8 cellular contexts compared by ENCODE assay signal in genomic region chr5:32233696-32234447, GRCh38. TPM values are rescaled to one million over a fixed set of nuclear protein-coding genes. Genes with fewer than 3 reads are reported as not detected.
DNase-seq lines count a peak whose midpoint lies in the region; ATAC-seq and TF ChIP-seq lines count a peak whose summit lies in the region.

No MANE protein-coding gene starts in this region.

- no peak overlapping the region; the same call in 1 of the 2 replicates for H3K27ac ChIP-seq in GM23338 (ENCODE audit: low read depth)
- H3K27ac ChIP-seq in gastrocnemius medialis: peak overlapping the region in 3 of 4 donors; percentile 18 to 62 (median 41)
- H3K27ac ChIP-seq in neuronal stem cell (replicated peaks; ENCODE audit: low read length): no peak overlapping the region

- H3K4me2 ChIP-seq in GM23338 (no peak overlapping the region), neuronal stem cell (ENCODE audit: insufficient read depth, low read length, poor library complexity, severe bottlenecking) (no peak overlapping the region)

- peak overlapping the region; percentile 36; the same call in 1 of the 2 replicates for H3K27ac Mint-ChIP-seq in GM23338

- no peak overlapping the region for H4K91ac ChIP-seq in neuronal stem cell (ENCODE audit: low read depth, low read length, poor library complexity)

- no peak overlapping the region for H3K23ac ChIP-seq in neuronal stem cell (ENCODE audit: low read depth, low read length, poor library complexity)

- H3K9me3 ChIP-seq in gastrocnemius medialis: no peaks in the 10 kb centered on the region
- no peaks in the 10 kb centered on the region for H3K9me3 ChIP-seq in neuronal stem cell (replicated peaks in 1 of 2; ENCODE audit: control insufficient read depth in 2 of 2, insufficient read depth in 1 of 2, low read depth in 1 of 2, low read length in 2 of 2)

- peaks cover 11% of the 10 kb centered on the region for H3K36me3 ChIP-seq in GM23338 (ENCODE audit: insufficient read depth)
- peaks cover 0 to 38% of the 10 kb centered on the region in 2 donors for H3K36me3 ChIP-seq in gastrocnemius medialis
- H3K36me3 ChIP-seq in neuronal stem cell (replicated peaks in 1 of 2; ENCODE audit: control insufficient read depth in 2 of 2, insufficient read depth in 2 of 2, low read length in 2 of 2): peaks cover 16 to 92% of the 10 kb centered on the region in 2 donors

- no peak for TF ChIP-seq POLR2A in gastrocnemius medialis (IDR thresholded peaks at IDR 0.05)

- in situ Hi-C loops in gastrocnemius medialis (cut with MboI; ENCODE audit: low sequenced_read_pairs in 4 of 4): loop anchor here (5.0 to 25.0 kb wide), 6 partner anchors 88 to 378 kb away; partner anchors contain the start of genes SUB1 (in 2 of the 4) and ZFR (in 1 of the 4)
- in situ Hi-C loops in ACHN (cut with HindIII; ENCODE audit: low pct_ligation_motif_present, low pct_unique_long_range_greater_than_20kb, low sequenced_read_pairs): no loop called here

- H3K4me1 Mint-ChIP-seq in GM23338: peaks cover 7% of the 10 kb centered on the region

- H2AFZ ChIP-seq in GM23338 (no peak overlapping the region), neuronal stem cell (ENCODE audit: low read length) (no peak overlapping the region)

- no peak overlapping the region for H2BK12ac ChIP-seq in neuronal stem cell (ENCODE audit: low read length)

- DNase-seq in GM23338 (ENCODE audit: low spot score) (no peak), SKM-1 treated with dmso at 0.1 percent for 144 hours (lab: John Stamatoyannopoulos, UW; ENCODE audit: unreplicated experiment) (peak; percentile 57), foreskin fibroblast (peak; percentile 71 to 81), gastrocnemius medialis (no peak), neuronal stem cell (ENCODE audit: low spot score) (no peak), ACHN (no peak), DMS114 treated with DMSO at 0.1 percent for 48 hours (lab: John Stamatoyannopoulos, UW; ENCODE audit: unreplicated experiment) (no peak)

- no peak overlapping the region for H3K9ac ChIP-seq in neuronal stem cell (ENCODE audit: low read depth, low read length, poor library complexity)

- no peak overlapping the region for H3K14ac ChIP-seq in neuronal stem cell (ENCODE audit: low read length)

- no peaks in the 10 kb centered on the region for H3K27me3 ChIP-seq in GM23338 (ENCODE audit: insufficient read depth)
- H3K27me3 ChIP-seq in gastrocnemius medialis: no peaks in the 10 kb centered on the region
- no peaks in the 10 kb centered on the region for H3K27me3 ChIP-seq in neuronal stem cell (ENCODE audit: control insufficient read depth in 3 of 3, insufficient read depth in 3 of 3, low read depth in 1 of 3, low read length in 3 of 3)

- no peaks in the 10 kb centered on the region for H3K79me1 ChIP-seq in neuronal stem cell (ENCODE audit: low read depth, low read length)

- no peak overlapping the region for H2AK5ac ChIP-seq in neuronal stem cell (ENCODE audit: low read depth, low read length)

- no peak overlapping the region for H3K4ac ChIP-seq in neuronal stem cell (ENCODE audit: low read length)

- peaks cover 6% of the 10 kb centered on the region; the same call in 1 of the 2 replicates for H3F3A ChIP-seq in GM23338 (replicated peaks; ENCODE audit: low read depth)

- no peak overlapping the region for H2BK15ac ChIP-seq in neuronal stem cell (ENCODE audit: low read length)

- H4K20me1 ChIP-seq in GM23338 (replicated peaks; ENCODE audit: insufficient read depth): peaks cover 1% of the 10 kb centered on the region

- no peak overlapping the region for H4K8ac ChIP-seq in neuronal stem cell (ENCODE audit: low read depth, low read length)

- H3K36me3 Mint-ChIP-seq in GM23338 (ENCODE audit: low read depth): peaks cover 58% of the 10 kb centered on the region

- TF ChIP-seq CTCF in GM23338 (conservative IDR thresholded peaks at IDR 0.05; ENCODE audit: low read depth in 2 of 2) (no peak), foreskin fibroblast (IDR thresholded peaks at IDR 0.05; ENCODE audit: low read depth, low read length) (no peak), gastrocnemius medialis (IDR thresholded peaks at IDR 0.05 in 4 of 5, conservative IDR thresholded peaks at IDR 0.05 in 1 of 5) (no peak)

- H3K4me3 ChIP-seq in GM23338: no peak overlapping the region
- H3K4me3 ChIP-seq in foreskin fibroblast (ENCODE audit: low read depth in 1 of 2, low read length in 2 of 2): no peak overlapping the region
- H3K4me3 ChIP-seq in gastrocnemius medialis: no peak overlapping the region
- H3K4me3 ChIP-seq in neuronal stem cell (ENCODE audit: low read length in 2 of 2): no peak overlapping the region

- H3K4me1 ChIP-seq in GM23338 (ENCODE audit: insufficient read depth): no peaks in the 10 kb centered on the region
- peaks cover 19 to 29% of the 10 kb centered on the region in 2 donors for H3K4me1 ChIP-seq in gastrocnemius medialis
- H3K4me1 ChIP-seq in neuronal stem cell (ENCODE audit: control insufficient read depth in 2 of 2, insufficient read depth in 1 of 2, low read depth in 1 of 2, low read length in 2 of 2): no peaks in the 10 kb centered on the region

- no peaks in the 10 kb centered on the region for H3K9me2 ChIP-seq in GM23338 (ENCODE audit: insufficient read depth)

- H3K79me2 ChIP-seq in GM23338 (replicated peaks; ENCODE audit: insufficient read depth): no peaks in the 10 kb centered on the region

- no peaks in the 10 kb centered on the region for H3K9me3 Mint-ChIP-seq in GM23338

- H3K18ac ChIP-seq in neuronal stem cell (ENCODE audit: low read length): no peak overlapping the region

- peaks cover 6% of the 10 kb centered on the region for H3K27me3 Mint-ChIP-seq in GM23338 (ENCODE audit: insufficient read depth, low read depth, poor library complexity)

- H2BK5ac ChIP-seq in neuronal stem cell (ENCODE audit: low read length): no peak overlapping the region

- no CpG with 5 or more reads among the region's 10 CpGs for WGBS in neuronal stem cell (ENCODE audit: extremely low coverage in 2 of 2, insufficient read length in 2 of 2, insufficient replicate concordance in 1 of 2), 2 donors

- ATAC-seq in GM23338: no peak
- no peak for ATAC-seq in gastrocnemius medialis
- no peak for ATAC-seq in HG03571 (IDR thresholded peaks at IDR 0.05; ENCODE audit: unreplicated experiment)

- intact Hi-C loops in gastrocnemius medialis (cut with DNase I; ENCODE audit: low total_unique reads): loop anchor here (2.0 to 10.0 kb wide), 4 partner anchors 78 to 378 kb away; partner anchors contain the start of genes MTMR12 and ZFR

- no peak overlapping the region for H2BK120ac ChIP-seq in neuronal stem cell (ENCODE audit: low read depth, low read length)

- H3K4me3 Mint-ChIP-seq in GM23338: no peak overlapping the region

TF ChIP-seq in GM23338, 12 proteins besides CTCF, POLR2A, EP300 and RAD21:
- TF ChIP-seq EZH2phosphoT487 (IDR thresholded peaks at IDR 0.05; ENCODE audit: unreplicated experiment) (no peak), CREB1 (CRISPR knock-in tag; IDR thresholded peaks at IDR 0.05; ENCODE audit: low read depth) (no peak)
TF ChIP-seq in GM23338: peak in this region for 0.

RNA-seq across cellular contexts. Expression of gene GOLPH3, which starts 59.8 kb away (rescaled TPM):
- total RNA-seq in GM23338 (2014; rRNA removed; shearing (Covaris generic)): 96.1 and 113 TPM in 2 replicates
- polyA plus RNA-seq in GM23338 (2016; fragmentation: Nextera tagmentation; extraction: Ambion mirVana): 61.7 and 68.5 TPM in 2 replicates
- 10 to 100 TPM; 34.9 to 77.8 (median 46.1) TPM for total RNA-seq in gastrocnemius medialis
- polyA plus RNA-seq in neuronal stem cell (2013, experiment 1 of 2): 61.8 TPM
- polyA plus RNA-seq in neuronal stem cell (2013, experiment 2 of 2): 60.8 TPM

Comparison
In these comparisons a context has a peak if more than half of its experiments do, and no peak if none do; other contexts are left out.
1. DNase-seq: peak in SKM-1 treated with dmso at 0.1 percent for 144 hours (single experiment) and foreskin fibroblast (2 of 2); none in GM23338 (single experiment), gastrocnemius medialis (0 of 2), neuronal stem cell (single experiment), ACHN (single experiment) and DMS114 treated with DMSO at 0.1 percent for 48 hours (single experiment).
2. H3K27ac ChIP-seq: peak in gastrocnemius medialis (3 of 4); none in GM23338 (single experiment) and neuronal stem cell (single experiment).